In the genomic region with DNA sequence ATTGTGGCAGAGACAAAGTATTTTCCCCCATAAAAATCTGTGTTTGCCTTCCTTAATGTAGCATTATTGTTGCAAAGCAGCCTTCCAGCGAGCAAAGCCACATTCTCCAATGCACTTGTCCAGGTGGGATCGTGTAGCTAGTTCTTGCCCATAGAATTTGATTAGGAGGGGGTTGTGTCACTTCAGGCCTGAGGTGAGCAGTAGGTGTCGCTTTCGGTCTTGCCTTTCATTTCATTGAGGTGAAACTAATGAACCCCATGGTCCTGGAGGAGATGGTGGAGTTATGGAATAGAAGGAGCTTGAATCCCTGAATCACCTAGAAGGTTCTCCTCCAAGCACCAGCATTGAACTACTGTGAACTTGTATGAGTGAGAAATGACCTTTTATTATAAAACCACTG, we compare ENCODE assay signal across 15 cellular contexts.
DNase-seq lines count a peak whose midpoint lies in the region; ATAC-seq and TF ChIP-seq lines count a peak whose summit lies in the region.
"Had no signal": no experiment of that assay in that cellular context is flagged by ENCODE, and none has a peak within 500 bp of the region (broad histone marks: within the 10 kb centered on the region; RNA-seq: fewer than 3 reads in every experiment).

No MANE protein-coding gene starts in this region.

- DNase-seq in Right ventricle myocardium superior (no peak), left cardiac atrium (no peak), OCI-M1 (lab: John Stamatoyannopoulos, UW) (peak; percentile 23), fibroblast of the aortic adventitia (ENCODE audit: low read depth) (peak; percentile 9), thyroid gland (peak; percentile 13 to 34), AG08396 (ENCODE audit: low spot score) (no peak)
- no peak for DNase-seq in stimulated activated CD4-positive, alpha-beta T cell treated with anti-CD3 and anti-CD28 coated beads, Interleukin-4, amount 100 ng/mL, for 24 hours
- DNase-seq: activated CD4-positive, alpha-beta T cell treated with anti-CD3 and anti-CD28 coated beads, Interleukin-2, amount 10 ng/mL, durations not matched to agents 7 days and 5 days; MG63; naive thymus-derived CD8-positive, alpha-beta T cell; NCI-H510A; SW 1271 had no signal

- peak; percentile 67 for ATAC-seq in Right ventricle myocardium superior (ENCODE audit: poor library complexity)
- no peak for ATAC-seq in left cardiac atrium
- ATAC-seq in HG03025 (IDR thresholded peaks at IDR 0.05; ENCODE audit: low FRiP score, unreplicated experiment) = no peak
- ATAC-seq: naive thymus-derived CD8-positive, alpha-beta T cell had no signal

- no peaks in the 10 kb centered on the region for H3K27me3 ChIP-seq in thyroid gland
- H3K27me3 ChIP-seq: MG63 had no signal

- no peak for TF ChIP-seq CTCF in fibroblast of the aortic adventitia (IDR thresholded peaks at IDR 0.05; ENCODE audit: insufficient read depth, low read length)
- TF ChIP-seq CTCF in thyroid gland (IDR thresholded peaks at IDR 0.05) = peak in 3 of 6 experiments; percentile 41 to 52 (median 45)

- no peak overlapping the region for H3K27ac ChIP-seq in thyroid gland
- H3K27ac ChIP-seq: epithelial cell of prostate, skin epidermis had no signal

- H3K36me3 ChIP-seq in thyroid gland = no peaks in the 10 kb centered on the region
- H3K36me3 ChIP-seq: MG63 had no signal

- TF ChIP-seq POLR2A in thyroid gland (IDR thresholded peaks at IDR 0.05) = no peak

- 61 to 64% methylated on average over 4 of the region's 4 CpGs for WGBS in thyroid gland, 2 donors

- no peaks in the 10 kb centered on the region for H3K9me3 ChIP-seq in thyroid gland
- H3K9me3 ChIP-seq: MG63 had no signal

- H3K4me3 ChIP-seq in fibroblast of the aortic adventitia (ENCODE audit: low read depth, low read length) (no peak overlapping the region), thyroid gland (replicated peaks in 1 of 3) (no peak overlapping the region)
- H3K4me3 ChIP-seq: MG63, skin epidermis had no signal

- intact Hi-C loops in Right ventricle myocardium superior (cut with DNase I) (no loop called here), left cardiac atrium (cut with DNase I) (no loop called here), thyroid gland (cut with DNase I) (no loop called here)

- H3K4me1 ChIP-seq in thyroid gland = no peaks in the 10 kb centered on the region

Comparison
In these comparisons a context has a peak if more than half of its experiments do, and no peak if none do; other contexts are left out.
1. DNase-seq: peak in OCI-M1 (single experiment), fibroblast of the aortic adventitia (single experiment) and thyroid gland (2 of 2); none in Right ventricle myocardium superior (single experiment), left cardiac atrium (single experiment), AG08396 (single experiment) and stimulated activated CD4-positive, alpha-beta T cell treated with anti-CD3 and anti-CD28 coated beads, Interleukin-4, amount 100 ng/mL, for 24 hours (single experiment).